ENCODE assay signal across 8 cellular contexts in the genomic region with DNA sequence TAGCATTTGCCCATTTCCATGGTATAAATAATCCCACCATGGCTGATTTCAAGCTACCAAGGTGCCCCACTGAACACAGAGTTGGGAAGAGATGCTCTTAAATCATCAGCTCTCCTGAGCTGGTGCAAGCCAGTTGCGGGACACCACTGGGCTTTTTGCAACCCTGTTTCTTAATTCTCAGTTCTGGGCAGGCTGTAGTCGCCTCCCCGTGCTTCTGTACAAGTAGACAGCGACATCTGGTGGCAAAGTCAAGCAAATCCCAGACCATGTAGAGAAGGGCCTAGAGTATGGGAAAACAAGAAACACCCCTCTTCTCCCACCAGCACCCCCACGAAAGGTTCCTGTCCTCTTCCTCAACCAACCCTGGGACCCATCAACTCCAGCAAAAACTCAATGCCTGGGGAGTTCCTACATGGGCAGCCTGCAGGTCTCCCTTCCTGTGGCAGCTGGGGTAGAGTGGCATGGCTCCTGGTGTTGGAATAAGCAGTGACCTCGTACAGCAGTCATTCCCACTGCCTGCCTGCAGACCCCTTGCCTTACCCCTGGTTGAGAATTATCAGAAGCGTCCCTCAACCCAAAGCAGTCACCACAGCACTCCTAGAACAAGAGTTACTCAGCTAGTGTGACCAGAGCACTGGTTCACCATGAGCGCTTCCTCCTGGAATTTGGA.
DNase-seq lines count a peak whose midpoint lies in the region; ATAC-seq, FAIRE-seq and TF ChIP-seq lines count a peak whose summit lies in the region.

No MANE protein-coding gene starts in this region.

- intact Hi-C loops in pancreas (cut with DNase I), result loop anchor here (5.0 to 10.0 kb wide), 5 partner anchors 101 to 491 kb away; no protein-coding TSS in a partner anchor
- intact Hi-C loops in uterus (cut with DNase I; ENCODE audit: low total_unique reads), result loop anchor here (10.0 kb wide), 1 partner anchor 169 kb away; no protein-coding TSS in a partner anchor

- DNase-seq in COR-L47 (lab: John Stamatoyannopoulos, UW) (peak; percentile 33), HUDEP-2 (lab: John Stamatoyannopoulos, UW; ENCODE audit: unreplicated experiment in 76 of 76) (peak in 45 of 76 experiments; percentile 3 to 61 (median 30)), RPMI8226 (peak; percentile 90), germinal center (ENCODE audit: low spot score) (peak; percentile 63), pancreas (peak in 4 of 6 donors; percentile 39 to 66 (median 54)), uterus (peak; percentile 40 to 52)
- DNase-seq in activated effector memory CD4-positive, alpha-beta T cell treated with anti-CD3 and anti-CD28 coated beads, Interleukin-2, amount 50 U/mL, for 16 hours, result peak; percentile 84

- WGBS in pancreas, 2 donors, result 17 to 19% methylated on average over 8 of the region's 8 CpGs

- no peak overlapping the region for H3K4me3 ChIP-seq in pancreas
- no peak overlapping the region for H3K4me3 ChIP-seq in uterus

- no peak for TF ChIP-seq POLR2A in uterus (IDR thresholded peaks at IDR 0.05)

- TF ChIP-seq CTCF in pancreas (IDR thresholded peaks at IDR 0.05) (peak; percentile 69 to 76 (median 72)), uterus (IDR thresholded peaks at IDR 0.05) (peak; percentile 60 to 72 (median 67))

- no peaks in the 10 kb centered on the region for H3K36me3 ChIP-seq in pancreas
- H3K36me3 ChIP-seq in uterus, result no peaks in the 10 kb centered on the region

- no peaks in the 10 kb centered on the region for H3K4me1 ChIP-seq in pancreas
- H3K4me1 ChIP-seq in uterus, result no peaks in the 10 kb centered on the region

- no peak for FAIRE-seq in pancreas (lab: Jason Lieb, UNC)

- H3K9me3 ChIP-seq in pancreas, result no peaks in the 10 kb centered on the region
- no peaks in the 10 kb centered on the region for H3K9me3 ChIP-seq in uterus

- H3K27ac ChIP-seq in pancreas (no peak overlapping the region), uterus (no peak overlapping the region)

- H3K27me3 ChIP-seq in pancreas (no peaks in the 10 kb centered on the region), uterus (no peaks in the 10 kb centered on the region)

- ATAC-seq in pancreas, result peak; percentile 74 to 88 (median 83)
- ATAC-seq in HG03442 (IDR thresholded peaks at IDR 0.05; ENCODE audit: unreplicated experiment), result no peak

Comparison
In these comparisons a context has a peak if more than half of its experiments do, and no peak if none do; other contexts are left out.
1. DNase-seq: peak in every context shown above with its lines; median percentile 90 in RPMI8226; 84 in activated effector memory CD4-positive, alpha-beta T cell treated with anti-CD3 and anti-CD28 coated beads, Interleukin-2, amount 50 U/mL, for 16 hours; 63 in germinal center; 54 in pancreas; 46 in uterus; 33 in COR-L47; 30 in HUDEP-2.